Comparison of ENCODE assay signal across 16 cellular contexts in genomic region chr3:169052465-169053302, GRCh38.
DNase-seq lines count a peak whose midpoint lies in the region; ATAC-seq and TF ChIP-seq lines count a peak whose summit lies in the region.
"Had no signal": no experiment of that assay in that cellular context is flagged by ENCODE, and none has a peak within 500 bp of the region (broad histone marks: within the 10 kb centered on the region; RNA-seq: fewer than 3 reads in every experiment).

No MANE protein-coding gene starts in this region.

- TF ChIP-seq EP300 in transverse colon (IDR thresholded peaks at IDR 0.05; ENCODE audit: low read depth): no peak

- H3K36me3 ChIP-seq in esophagus (ENCODE audit: control insufficient read depth in 2 of 2, insufficient read depth in 2 of 2, low read length in 1 of 2) (no peaks in the 10 kb centered on the region), transverse colon (no peaks in the 10 kb centered on the region)

- in situ Hi-C loops in transverse colon (cut with MboI; ENCODE audit: low pct_ligation_motif_present in 1 of 4, low pct_unique_long_range_greater_than_20kb in 1 of 4, low sequenced_read_pairs in 3 of 4): no loop called here

- ATAC-seq in GM18511 (IDR thresholded peaks at IDR 0.05; ENCODE audit: unreplicated experiment): no peak
- ATAC-seq: Right ventricle myocardium inferior had no signal

- POLR2A ChIA-PET in RWPE1 (lab: Yijun Ruan, JAX; ENCODE audit: low non-redundant PET): no interaction called here

- CTCF ChIA-PET in RWPE1 (lab: Yijun Ruan, JAX): interaction anchor here (0.5 to 1.0 kb wide), 2 partner anchors 11 to 810 kb away, joined by 4 to 6 read pairs; no protein-coding TSS in a partner anchor

- TF ChIP-seq CTCF in RWPE1 (conservative IDR thresholded peaks at IDR 0.05; ENCODE audit: low read depth) (no peak), transverse colon (IDR thresholded peaks at IDR 0.05) (no peak)

- no peak for TF ChIP-seq POLR2A in transverse colon (IDR thresholded peaks at IDR 0.05)

- DNase-seq in M059J (ENCODE audit: low read depth) (peak; percentile 30), RWPE1 (ENCODE audit: low spot score) (peak; percentile 8), kidney tubule cell (ENCODE audit: low spot score) (peak; percentile 23), transverse colon (no peak), SIG-M5 (lab: John Stamatoyannopoulos, UW) (no peak), posterior cingulate gyrus (no peak)
- DNase-seq: Caco-2; CD4-positive, CD25-positive, alpha-beta regulatory T cell; HFFc6; NCI-H187; NCI-H345; NCI-H526 treated with DMSO at 0.1 percent for 48 hours had no signal

- H3K4me1 ChIP-seq in esophagus (ENCODE audit: control insufficient read depth in 2 of 2, insufficient read depth in 2 of 2, low read length in 1 of 2) (no peaks in the 10 kb centered on the region), transverse colon (no peaks in the 10 kb centered on the region)
- H3K4me1 ChIP-seq: Caco-2 had no signal

- WGBS in esophagus, 2 donors: 58 to 59% methylated on average over 5 of the region's 5 CpGs
- 83 to 92% methylated on average over 5 of the region's 5 CpGs for WGBS in transverse colon (ENCODE audit: low coverage in 1 of 2), 2 donors

- H3K27ac ChIP-seq in RWPE1: no peak overlapping the region
- peak overlapping the region; percentile 15 to 69 for H3K27ac ChIP-seq in esophagus (ENCODE audit: low read depth in 2 of 2, low read length in 1 of 2)
- no peak overlapping the region for H3K27ac ChIP-seq in transverse colon
- H3K27ac ChIP-seq: SK-N-MC had no signal

- H3K27me3 ChIP-seq in esophagus (ENCODE audit: control insufficient read depth in 1 of 2, insufficient read depth in 2 of 2, low read length in 2 of 2) (no peaks in the 10 kb centered on the region), transverse colon (no peaks in the 10 kb centered on the region)

- intact Hi-C loops in transverse colon (cut with DNase I; ENCODE audit: low total_unique reads) (no loop called here), posterior cingulate gyrus (cut with DNase I) (no loop called here)

- H3K9me3 ChIP-seq in esophagus (ENCODE audit: control insufficient read depth in 2 of 2, insufficient read depth in 1 of 2, low read depth in 1 of 2, low read length in 1 of 2): no peaks in the 10 kb centered on the region
- no peaks in the 10 kb centered on the region for H3K9me3 ChIP-seq in transverse colon
- H3K9me3 ChIP-seq: Caco-2 had no signal

- H3K4me3 ChIP-seq in esophagus (ENCODE audit: low read depth in 1 of 2, low read length in 2 of 2) (no peak overlapping the region), transverse colon (no peak overlapping the region)
- H3K4me3 ChIP-seq: SK-N-MC had no signal

Comparison
In these comparisons a context has a peak if more than half of its experiments do, and no peak if none do; other contexts are left out.
1. DNase-seq: peak in M059J (single experiment), RWPE1 (single experiment) and kidney tubule cell (single experiment); none in transverse colon (single experiment), SIG-M5 (single experiment) and posterior cingulate gyrus (0 of 10).
2. H3K27ac ChIP-seq: peak in esophagus (2 of 2); none in RWPE1 (single experiment) and transverse colon (0 of 4).